Comparison of ENCODE assay signal across 7 cellular contexts in genomic region chr19:57282011-57282636, GRCh38. TPM values are rescaled to one million over a fixed set of nuclear protein-coding genes. Genes with fewer than 3 reads are reported as not detected.
DNase-seq lines count a peak whose midpoint lies in the region; ATAC-seq, FAIRE-seq and TF ChIP-seq lines count a peak whose summit lies in the region.

No MANE protein-coding gene starts in this region.

- H3K27ac ChIP-seq in PC-3 (ENCODE audit: low read length) (peak overlapping the region; percentile 84), epithelial cell of prostate (peak overlapping the region; percentile 100)

- H3K9ac ChIP-seq in PC-3 (ENCODE audit: low read length), result peak overlapping the region; percentile 99
- H3K9ac ChIP-seq in skeletal muscle satellite cell (ENCODE audit: low read depth, low read length), result no peak overlapping the region

- peaks cover 50% of the 10 kb centered on the region for H3K4me1 ChIP-seq in PC-3 (ENCODE audit: insufficient read depth, low read length)
- peaks cover 23% of the 10 kb centered on the region for H3K4me1 ChIP-seq in skeletal muscle satellite cell (ENCODE audit: control insufficient read depth, insufficient read depth, low read length)

- H4K20me1 ChIP-seq in PC-3 (ENCODE audit: low read length), result peaks cover 44% of the 10 kb centered on the region

- no peak overlapping the region for H2AFZ ChIP-seq in PC-3 (ENCODE audit: low read length)

- H3K4me2 ChIP-seq in PC-3 (ENCODE audit: low read length) (peak overlapping the region; percentile 100), skeletal muscle satellite cell (ENCODE audit: low read length) (peak overlapping the region; percentile 87)

- H3F3A ChIP-seq in PC-3 (ENCODE audit: low read length, unreplicated experiment), result peaks cover 8% of the 10 kb centered on the region

- ATAC-seq in PC-3, result no peak

- no peaks in the 10 kb centered on the region for H3K27me3 ChIP-seq in PC-3 (ENCODE audit: low read length)
- H3K27me3 ChIP-seq in skeletal muscle satellite cell (ENCODE audit: control insufficient read depth, insufficient read depth, low read length), result no peaks in the 10 kb centered on the region

- H3K9me3 ChIP-seq in PC-3 (ENCODE audit: low read length) (no peaks in the 10 kb centered on the region), skeletal muscle satellite cell (replicated peaks; ENCODE audit: low read length) (no peaks in the 10 kb centered on the region)

- TF ChIP-seq CTCF in PC-3 (conservative IDR thresholded peaks at IDR 0.05; ENCODE audit: low read depth, low read length), result no peak

- H3K9me2 ChIP-seq in PC-3 (replicated peaks; ENCODE audit: low read length), result no peaks in the 10 kb centered on the region

- intact Hi-C loops in PC-3 (cut with micrococcal nuclease), result no loop called here

- BruUV-seq in PC-3 (replicated peaks; lab: Mats Ljungman, UMichigan), result no TSS peak

- CTCF ChIA-PET in PC-3 (lab: Charles Lee), result no interaction called here

- peaks cover 69% of the 10 kb centered on the region for H3K79me2 ChIP-seq in PC-3 (ENCODE audit: low read length)

- DNase-seq in GM18507 (ENCODE audit: extremely low spot score, insufficient read length, low read depth), result no peak
- peak; percentile 62 for DNase-seq in PC-3
- DNase-seq in epithelial cell of prostate (ENCODE audit: low read depth, low spot score), result peak; percentile 93
- no peak for DNase-seq in anterior cingulate cortex (lab: John Stamatoyannopoulos, UW)
- no peak for DNase-seq in SHP77 treated with DMSO at 0.1 percent for 48 hours (lab: John Stamatoyannopoulos, UW)
- DNase-seq in NCI-H1105 treated with DMSO at 0.1 percent for 48 hours (lab: John Stamatoyannopoulos, UW), result no peak

- peaks cover 37% of the 10 kb centered on the region for H3K36me3 ChIP-seq in PC-3 (ENCODE audit: low read depth, low read length)
- peaks cover 36% of the 10 kb centered on the region for H3K36me3 ChIP-seq in skeletal muscle satellite cell (ENCODE audit: insufficient read depth, low read length)

- peak; percentile 21 for FAIRE-seq in GM18507 (lab: Jason Lieb, UNC)

- POLR2A ChIA-PET in PC-3 (lab: Charles Lee; ENCODE audit: unreplicated experiment), result no interaction called here

- peak overlapping the region; percentile 100 for H3K4me3 ChIP-seq in PC-3 (ENCODE audit: low read length)
- H3K4me3 ChIP-seq in skeletal muscle satellite cell (ENCODE audit: low read length), result peak overlapping the region; percentile 83

RNA-seq across cellular contexts. Expression of gene ZNF460, which starts 1.8 kb away (rescaled TPM):
- 39.5 and 60.6 TPM in 2 replicates for total RNA-seq in PC-3 (2014; rRNA removed)
- total RNA-seq in skeletal muscle satellite cell (2012; rRNA removed), result 53.1 and 53.5 TPM in 2 replicates

RNA-seq across cellular contexts. Expression of gene ZNF543, which starts 38.1 kb away (rescaled TPM):
- 5.2 and 7.6 TPM in 2 replicates for total RNA-seq in PC-3 (2014; rRNA removed)
- total RNA-seq in skeletal muscle satellite cell (2012; rRNA removed), result 6.1 and 6.8 TPM in 2 replicates

RNA-seq across cellular contexts. Expression of gene ZNF805, which starts 41.7 kb away (rescaled TPM):
- total RNA-seq in PC-3 (2014; rRNA removed), result 12.9 and 13.1 TPM in 2 replicates
- total RNA-seq in skeletal muscle satellite cell (2012; rRNA removed), result 12.7 and 15.2 TPM in 2 replicates

RNA-seq across cellular contexts. Expression of gene AURKC, which starts 51.3 kb away (rescaled TPM):
- 2.0 and 3.2 TPM in 2 replicates for total RNA-seq in PC-3 (2014; rRNA removed)
- total RNA-seq in skeletal muscle satellite cell (2012; rRNA removed), result 0.76 TPM in 1 of 2 replicates, not detected in the other

Comparison
In these comparisons a context has a peak if more than half of its experiments do, and no peak if none do; other contexts are left out.
1. DNase-seq: peak in PC-3 (single experiment) and epithelial cell of prostate (single experiment); none in GM18507 (single experiment), anterior cingulate cortex (0 of 58), SHP77 treated with DMSO at 0.1 percent for 48 hours (single experiment) and NCI-H1105 treated with DMSO at 0.1 percent for 48 hours (single experiment).